In genomic region chr10:60731134-60731883, GRCh38 we compare ENCODE assay signal across 8 cellular contexts. TPM values are rescaled to one million over a fixed set of nuclear protein-coding genes. Genes with fewer than 3 reads are reported as not detected.
A peak's percentile ranks its signal among the peaks of the same experiment; 100 is the strongest.
DNase-seq lines count a peak whose midpoint lies in the region; ATAC-seq lines count a peak whose summit lies in the region.

No MANE protein-coding gene starts in this region.

- H3K4me3 ChIP-seq in naive thymus-derived CD4-positive, alpha-beta T cell (ENCODE audit: low read length) = peak overlapping the region; percentile 63

- peaks cover 29% of the 10 kb centered on the region for H3K27me3 Mint-ChIP-seq in stimulated activated naive CD8-positive, alpha-beta T cell treated with anti-CD3 and anti-CD28 coated beads, Interleukin-15, Interleukin-2, amounts not matched to agents 100 ng/mL and 50 ng/mL, for 24 hours
- H3K27me3 Mint-ChIP-seq in activated T-helper 2 cell treated with anti-CD3 and anti-CD28 coated beads, Interferon-gamma antibody, Interleukin-2, Interleukin-4, amounts not matched to agents 10 μg/mL and 5 μg/mL and 100 μg/mL, durations not matched to agents 14 hours and 24 hours and 36 hours (ENCODE audit: low read depth) = peaks cover 4% of the 10 kb centered on the region
- H3K27me3 Mint-ChIP-seq in naive thymus-derived CD4-positive, alpha-beta T cell = peaks cover 0 to 7% (median 2%) of the 10 kb centered on the region in 5 donors

- H3K36me3 Mint-ChIP-seq in stimulated activated naive CD8-positive, alpha-beta T cell treated with anti-CD3 and anti-CD28 coated beads, Interleukin-15, Interleukin-2, amounts not matched to agents 100 ng/mL and 50 ng/mL, for 24 hours (ENCODE audit: low read depth) = no peaks in the 10 kb centered on the region
- no peaks in the 10 kb centered on the region for H3K36me3 Mint-ChIP-seq in activated T-helper 2 cell treated with anti-CD3 and anti-CD28 coated beads, Interferon-gamma antibody, Interleukin-2, Interleukin-4, amounts not matched to agents 10 μg/mL and 5 μg/mL and 100 μg/mL, durations not matched to agents 14 hours and 24 hours and 36 hours (ENCODE audit: low read depth)
- H3K36me3 Mint-ChIP-seq in naive thymus-derived CD4-positive, alpha-beta T cell = peaks cover 0 to 26% (median 0%) of the 10 kb centered on the region in 5 donors

- peak overlapping the region; percentile 80 for H3K4me3 Mint-ChIP-seq in stimulated activated naive CD8-positive, alpha-beta T cell treated with anti-CD3 and anti-CD28 coated beads, Interleukin-15, Interleukin-2, amounts not matched to agents 100 ng/mL and 50 ng/mL, for 24 hours
- H3K4me3 Mint-ChIP-seq in activated T-helper 2 cell treated with anti-CD3 and anti-CD28 coated beads, Interferon-gamma antibody, Interleukin-2, Interleukin-4, amounts not matched to agents 10 μg/mL and 5 μg/mL and 100 μg/mL, durations not matched to agents 14 hours and 24 hours and 36 hours (ENCODE audit: low read depth) = peak overlapping the region; percentile 77
- peak overlapping the region; percentile 84 to 99 (median 93) for H3K4me3 Mint-ChIP-seq in naive thymus-derived CD4-positive, alpha-beta T cell

- H3K27ac ChIP-seq in naive thymus-derived CD4-positive, alpha-beta T cell (ENCODE audit: low read depth, low read length) = peak overlapping the region; percentile 89

- H3K9me3 ChIP-seq in naive thymus-derived CD4-positive, alpha-beta T cell (ENCODE audit: control insufficient read depth in 2 of 3, low read length in 3 of 3) = no peaks in the 10 kb centered on the region

- H3K27me3 ChIP-seq in naive thymus-derived CD4-positive, alpha-beta T cell (ENCODE audit: control insufficient read depth in 2 of 2, insufficient read depth in 2 of 2, low read length in 2 of 2) = no peaks in the 10 kb centered on the region

- peaks cover 25 to 47% of the 10 kb centered on the region in 2 donors for H3K4me1 ChIP-seq in naive thymus-derived CD4-positive, alpha-beta T cell (ENCODE audit: control insufficient read depth in 2 of 2, insufficient read depth in 2 of 2, low read length in 2 of 2)

- H3K9me3 Mint-ChIP-seq in stimulated activated naive CD8-positive, alpha-beta T cell treated with anti-CD3 and anti-CD28 coated beads, Interleukin-15, Interleukin-2, amounts not matched to agents 100 ng/mL and 50 ng/mL, for 24 hours = no peaks in the 10 kb centered on the region
- H3K9me3 Mint-ChIP-seq in activated T-helper 2 cell treated with anti-CD3 and anti-CD28 coated beads, Interferon-gamma antibody, Interleukin-2, Interleukin-4, amounts not matched to agents 10 μg/mL and 5 μg/mL and 100 μg/mL, durations not matched to agents 14 hours and 24 hours and 36 hours = no peaks in the 10 kb centered on the region
- H3K9me3 Mint-ChIP-seq in naive thymus-derived CD4-positive, alpha-beta T cell = no peaks in the 10 kb centered on the region

- ATAC-seq in stimulated activated naive CD8-positive, alpha-beta T cell treated with anti-CD3 and anti-CD28 coated beads, Interleukin-15, Interleukin-2, amounts not matched to agents 100 U/mL and 50 U/mL, for 24 hours = no peak
- ATAC-seq in HG03159 (IDR thresholded peaks at IDR 0.05; ENCODE audit: unreplicated experiment) = peak; percentile 79
- peak; percentile 20 for ATAC-seq in naive thymus-derived CD4-positive, alpha-beta T cell

- intact Hi-C loops in activated T-helper 2 cell treated with anti-CD3 and anti-CD28 coated beads, Interferon-gamma antibody, Interleukin-2, Interleukin-4, amounts not matched to agents 10 μg/mL and 5 μg/mL and 100 μg/mL, durations not matched to agents 14 hours and 24 hours and 36 hours (cut with micrococcal nuclease) = loop anchor here (1.0 to 5.0 kb wide), 2 partner anchors 555 to 1911 kb away; no protein-coding TSS in a partner anchor
- intact Hi-C loops in naive thymus-derived CD4-positive, alpha-beta T cell (cut with micrococcal nuclease) = loop anchor here in 1 of 2 donors (1.0 to 5.0 kb wide), 3 partner anchors 23 to 824 kb away; partner anchors contain the start of gene CCDC6
- intact Hi-C loops in posterior vena cava (cut with DNase I) = no loop called here

- CTCF ChIA-PET in naive thymus-derived CD4-positive, alpha-beta T cell (lab: Charles Lee) = no interaction called here

- no peak for DNase-seq in stimulated activated naive CD8-positive, alpha-beta T cell treated with anti-CD3 and anti-CD28 coated beads, Interleukin-15, Interleukin-2, amounts not matched to agents 100 U/mL and 50 U/mL, for 24 hours
- DNase-seq in activated T-helper 2 cell treated with anti-CD3 and anti-CD28 coated beads, Interferon-gamma antibody, Interleukin-2, Interleukin-4, amounts not matched to agents 10 μg/mL and 5 μg/mL and 100 μg/mL, durations not matched to agents 14 hours and 24 hours and 36 hours (ENCODE audit: low spot score) = peak; percentile 23
- DNase-seq in naive thymus-derived CD4-positive, alpha-beta T cell = peak in 8 of 9 donors; percentile 8 to 49 (median 35)
- DNase-seq in NCI-H2029 treated with DMSO at 0.1 percent for 48 hours (lab: John Stamatoyannopoulos, UW) = no peak
- DNase-seq in C1 segment of cervical spinal cord (lab: John Stamatoyannopoulos, UW) = no peak
- no peak for DNase-seq in posterior vena cava (ENCODE audit: low spot score)

- H3K4me1 Mint-ChIP-seq in stimulated activated naive CD8-positive, alpha-beta T cell treated with anti-CD3 and anti-CD28 coated beads, Interleukin-15, Interleukin-2, amounts not matched to agents 100 ng/mL and 50 ng/mL, for 24 hours (ENCODE audit: low read depth) = peaks cover 23% of the 10 kb centered on the region
- peaks cover 50% of the 10 kb centered on the region for H3K4me1 Mint-ChIP-seq in activated T-helper 2 cell treated with anti-CD3 and anti-CD28 coated beads, Interferon-gamma antibody, Interleukin-2, Interleukin-4, amounts not matched to agents 10 μg/mL and 5 μg/mL and 100 μg/mL, durations not matched to agents 14 hours and 24 hours and 36 hours (ENCODE audit: low read depth)
- H3K4me1 Mint-ChIP-seq in naive thymus-derived CD4-positive, alpha-beta T cell = peaks cover 22 to 58% (median 49%) of the 10 kb centered on the region in 7 donors

- H3K36me3 ChIP-seq in naive thymus-derived CD4-positive, alpha-beta T cell (ENCODE audit: control insufficient read depth in 2 of 3, insufficient read depth in 3 of 3, low read length in 3 of 3) = peaks cover 0 to 6% (median 0%) of the 10 kb centered on the region in 3 experiments

- POLR2A ChIA-PET in naive thymus-derived CD4-positive, alpha-beta T cell (lab: Charles Lee) = no interaction called here

- H3K27ac Mint-ChIP-seq in stimulated activated naive CD8-positive, alpha-beta T cell treated with anti-CD3 and anti-CD28 coated beads, Interleukin-15, Interleukin-2, amounts not matched to agents 100 ng/mL and 50 ng/mL, for 24 hours = no peak overlapping the region
- peak overlapping the region; percentile 26 for H3K27ac Mint-ChIP-seq in activated T-helper 2 cell treated with anti-CD3 and anti-CD28 coated beads, Interferon-gamma antibody, Interleukin-2, Interleukin-4, amounts not matched to agents 10 μg/mL and 5 μg/mL and 100 μg/mL, durations not matched to agents 14 hours and 24 hours and 36 hours
- peak overlapping the region; percentile 90 to 98 (median 96) for H3K27ac Mint-ChIP-seq in naive thymus-derived CD4-positive, alpha-beta T cell

RNA-seq across cellular contexts. Expression of gene CDK1, which starts 47.0 kb away (rescaled TPM):
- total RNA-seq in activated T-helper 2 cell treated with anti-CD3 and anti-CD28 coated beads, Interferon-gamma antibody, Interleukin-2, Interleukin-4, amounts not matched to agents 10 μg/mL and 5 μg/mL and 100 μg/mL, durations not matched to agents 14 hours and 24 hours and 36 hours = 89.1 and 91.4 TPM in 2 replicates
- 10 to 100 TPM in 1 of 5 experiments, 1 to 10 TPM in 2, under 1 TPM in 2; 0.50 to 90.7 (median 1.1) TPM for total RNA-seq in naive thymus-derived CD4-positive, alpha-beta T cell
- polyA plus RNA-seq in naive thymus-derived CD4-positive, alpha-beta T cell = 1 to 10 TPM in 1 of 2 donors, under 1 TPM in 1; 0.15 to 1.5 TPM
- total RNA-seq in posterior vena cava = 1 to 10 TPM; 1.1 to 1.3 TPM

Comparison
In these comparisons a context has a peak if more than half of its experiments do, and no peak if none do; other contexts are left out.
1. DNase-seq: peak in activated T-helper 2 cell treated with anti-CD3 and anti-CD28 coated beads, Interferon-gamma antibody, Interleukin-2, Interleukin-4, amounts not matched to agents 10 μg/mL and 5 μg/mL and 100 μg/mL, durations not matched to agents 14 hours and 24 hours and 36 hours (single experiment) and naive thymus-derived CD4-positive, alpha-beta T cell (8 of 9); none in stimulated activated naive CD8-positive, alpha-beta T cell treated with anti-CD3 and anti-CD28 coated beads, Interleukin-15, Interleukin-2, amounts not matched to agents 100 U/mL and 50 U/mL, for 24 hours (single experiment), NCI-H2029 treated with DMSO at 0.1 percent for 48 hours (single experiment), C1 segment of cervical spinal cord (0 of 14) and posterior vena cava (single experiment).
2. Peak in every context shown above with its lines, with median percentiles within 50 percentile points of each other: H3K4me3 Mint-ChIP-seq.